In genomic region chr18:49847524-49847923, GRCh38 we compare ENCODE assay signal across 25 cellular contexts. TPM values are rescaled to one million over a fixed set of nuclear protein-coding genes. Genes with fewer than 3 reads are reported as not detected.
DNase-seq lines count a peak whose midpoint lies in the region; ATAC-seq and TF ChIP-seq lines count a peak whose summit lies in the region.
"Had no signal": no experiment of that assay in that cellular context is flagged by ENCODE, and none has a peak within 500 bp of the region (broad histone marks: within the 10 kb centered on the region; RNA-seq: fewer than 3 reads in every experiment).

No MANE protein-coding gene starts in this region.

- no peak for DNase-seq in natural killer cell treated with Interleukin-12 subunit alpha and Interleukin-12 subunit beta and Interleukin-15 and Interleukin-18, amount 100 ng/mL, for 72 hours (ENCODE audit: low spot score)
- DNase-seq in natural killer cell (no peak), colonic mucosa (peak; percentile 14), mesenteric fat pad (ENCODE audit: low spot score) (peak; percentile 28), vagina (ENCODE audit: extremely low spot score in 2 of 2) (peak; percentile 76 to 93), islet precursor cell (no peak)
- DNase-seq: AML-193; CD8-positive, alpha-beta T cell; DMS153; KBM-7; MG63; NCI-H1105 treated with DMSO at 0.1 percent for 48 hours; NCI-H2029 treated with DMSO at 0.1 percent for 48 hours; NCI-H446 treated with DMSO at 0.1 percent for 48 hours; NCI-H526; NCI-H82; NK-92 treated with Interleukin-12 subunit alpha and Interleukin-12 subunit beta, amount 100 ng/mL, for 24 hours; PC-3; SJCRH30 had no signal

- no peak for TF ChIP-seq POLR2A in vagina (IDR thresholded peaks at IDR 0.05)

- H3K27me3 Mint-ChIP-seq in natural killer cell treated with Interleukin-12 subunit alpha and Interleukin-12 subunit beta and Interleukin-15 and Interleukin-18, amount 100 ng/mL, for 72 hours: peaks cover 0 to 9% of the 10 kb centered on the region in 2 donors
- peaks cover 6 to 10% of the 10 kb centered on the region in 2 donors for H3K27me3 Mint-ChIP-seq in natural killer cell (ENCODE audit: low read depth in 2 of 2)

- H3K36me3 Mint-ChIP-seq in natural killer cell treated with Interleukin-12 subunit alpha and Interleukin-12 subunit beta and Interleukin-15 and Interleukin-18, amount 100 ng/mL, for 72 hours: no peaks in the 10 kb centered on the region
- H3K36me3 Mint-ChIP-seq in natural killer cell: no peaks in the 10 kb centered on the region
- H3K36me3 Mint-ChIP-seq: CD8-positive, alpha-beta T cell had no signal

- no peak for ATAC-seq in natural killer cell treated with Interleukin-12 subunit alpha and Interleukin-12 subunit beta and Interleukin-15 and Interleukin-18, amount 100 ng/mL, for 72 hours
- ATAC-seq in natural killer cell (no peak), GM19397 (IDR thresholded peaks at IDR 0.05; ENCODE audit: unreplicated experiment) (no peak), HG02973 (IDR thresholded peaks at IDR 0.05; ENCODE audit: unreplicated experiment) (no peak)
- ATAC-seq: A549; CD8-positive, alpha-beta T cell; HepG2; PC-3; SK-N-SH treated with all-trans-retinoic acid at 6 μM for 48 hours had no signal

- peaks cover 8 to 41% of the 10 kb centered on the region in 2 donors for H3K4me1 Mint-ChIP-seq in natural killer cell treated with Interleukin-12 subunit alpha and Interleukin-12 subunit beta and Interleukin-15 and Interleukin-18, amount 100 ng/mL, for 72 hours (ENCODE audit: low read depth in 2 of 2)
- H3K4me1 Mint-ChIP-seq in natural killer cell: peaks cover 33 to 41% of the 10 kb centered on the region in 2 donors

- H3K4me1 ChIP-seq in colonic mucosa (peaks cover 11% of the 10 kb centered on the region), vagina (peaks cover 10% of the 10 kb centered on the region)

- H3K27ac ChIP-seq in colonic mucosa (no peak overlapping the region), vagina (no peak overlapping the region)
- H3K27ac ChIP-seq: C4-2B, SJCRH30 had no signal

- H3K4me3 Mint-ChIP-seq in natural killer cell treated with Interleukin-12 subunit alpha and Interleukin-12 subunit beta and Interleukin-15 and Interleukin-18, amount 100 ng/mL, for 72 hours: no peak overlapping the region
- H3K4me3 Mint-ChIP-seq in natural killer cell: no peak overlapping the region
- H3K4me3 Mint-ChIP-seq: CD8-positive, alpha-beta T cell had no signal

- H3K36me3 ChIP-seq in colonic mucosa (no peaks in the 10 kb centered on the region), vagina (no peaks in the 10 kb centered on the region)
- H3K36me3 ChIP-seq: MG63 had no signal

- no peak overlapping the region for H3K4me3 ChIP-seq in colonic mucosa
- no peak overlapping the region for H3K4me3 ChIP-seq in vagina
- H3K4me3 ChIP-seq: A549, MG63, SJCRH30 had no signal

- intact Hi-C loops in natural killer cell (cut with micrococcal nuclease): no loop called here
- intact Hi-C loops in colonic mucosa (cut with DNase I): no loop called here
- intact Hi-C loops in vagina (cut with DNase I): no loop called here

- H3K27me3 ChIP-seq in colonic mucosa: no peaks in the 10 kb centered on the region
- H3K27me3 ChIP-seq in vagina: no peaks in the 10 kb centered on the region
- H3K27me3 ChIP-seq: MG63, SJCRH30 had no signal

- no peaks in the 10 kb centered on the region for H3K9me3 ChIP-seq in colonic mucosa
- H3K9me3 ChIP-seq in vagina: no peaks in the 10 kb centered on the region
- H3K9me3 ChIP-seq: A549, MG63, SJCRH30 had no signal

- H3K27ac Mint-ChIP-seq in natural killer cell treated with Interleukin-12 subunit alpha and Interleukin-12 subunit beta and Interleukin-15 and Interleukin-18, amount 100 ng/mL, for 72 hours: peak overlapping the region; percentile 31 to 37
- H3K27ac Mint-ChIP-seq in natural killer cell: peak overlapping the region in 1 of 2 donors; percentile 7
- H3K27ac Mint-ChIP-seq: CD8-positive, alpha-beta T cell had no signal

- no peak overlapping the region for H3K9ac ChIP-seq in colonic mucosa (ENCODE audit: low read depth in 2 of 2, low read length in 2 of 2)

- TF ChIP-seq CTCF in natural killer cell (IDR thresholded peaks at IDR 0.05): no peak
- TF ChIP-seq CTCF in colonic mucosa (IDR thresholded peaks at IDR 0.05): no peak
- TF ChIP-seq CTCF in vagina (IDR thresholded peaks at IDR 0.05): no peak

- H3K9me3 Mint-ChIP-seq in natural killer cell treated with Interleukin-12 subunit alpha and Interleukin-12 subunit beta and Interleukin-15 and Interleukin-18, amount 100 ng/mL, for 72 hours: no peaks in the 10 kb centered on the region
- no peaks in the 10 kb centered on the region for H3K9me3 Mint-ChIP-seq in natural killer cell
- H3K9me3 Mint-ChIP-seq: CD8-positive, alpha-beta T cell had no signal

RNA-seq across cellular contexts. Expression of gene ACAA2, which starts 34.2 kb away (rescaled TPM):
- 100 to 1,000 TPM in 1 of 2 donors, 10 to 100 TPM in 1; 63.7 to 125 TPM for total RNA-seq in natural killer cell treated with Interleukin-12 subunit alpha and Interleukin-12 subunit beta and Interleukin-15 and Interleukin-18, amount 100 ng/mL, for 72 hours
- total RNA-seq in natural killer cell (10 to 100 TPM; 47.0 to 71.7 (median 59.2) TPM), colonic mucosa (100 to 1,000 TPM; 152 to 276 TPM), mesenteric fat pad (178 TPM), vagina (50.6 TPM)

Comparison
In these comparisons a context has a peak if more than half of its experiments do, and no peak if none do; other contexts are left out.
1. DNase-seq: peak in colonic mucosa (single experiment), mesenteric fat pad (single experiment) and vagina (2 of 2); none in natural killer cell treated with Interleukin-12 subunit alpha and Interleukin-12 subunit beta and Interleukin-15 and Interleukin-18, amount 100 ng/mL, for 72 hours (single experiment), natural killer cell (single experiment) and islet precursor cell (single experiment).